ENCODE assay signal across 1 cellular context in genomic region chr1:202158810-202159533, GRCh38.
TF ChIP-seq lines count a peak whose summit lies in the region.

No MANE protein-coding gene starts in this region.

TF ChIP-seq in K562, 482 proteins besides CTCF, POLR2A, EP300 and RAD21 (continued from another document and continues in another):
- TF ChIP-seq, protein P1, sequence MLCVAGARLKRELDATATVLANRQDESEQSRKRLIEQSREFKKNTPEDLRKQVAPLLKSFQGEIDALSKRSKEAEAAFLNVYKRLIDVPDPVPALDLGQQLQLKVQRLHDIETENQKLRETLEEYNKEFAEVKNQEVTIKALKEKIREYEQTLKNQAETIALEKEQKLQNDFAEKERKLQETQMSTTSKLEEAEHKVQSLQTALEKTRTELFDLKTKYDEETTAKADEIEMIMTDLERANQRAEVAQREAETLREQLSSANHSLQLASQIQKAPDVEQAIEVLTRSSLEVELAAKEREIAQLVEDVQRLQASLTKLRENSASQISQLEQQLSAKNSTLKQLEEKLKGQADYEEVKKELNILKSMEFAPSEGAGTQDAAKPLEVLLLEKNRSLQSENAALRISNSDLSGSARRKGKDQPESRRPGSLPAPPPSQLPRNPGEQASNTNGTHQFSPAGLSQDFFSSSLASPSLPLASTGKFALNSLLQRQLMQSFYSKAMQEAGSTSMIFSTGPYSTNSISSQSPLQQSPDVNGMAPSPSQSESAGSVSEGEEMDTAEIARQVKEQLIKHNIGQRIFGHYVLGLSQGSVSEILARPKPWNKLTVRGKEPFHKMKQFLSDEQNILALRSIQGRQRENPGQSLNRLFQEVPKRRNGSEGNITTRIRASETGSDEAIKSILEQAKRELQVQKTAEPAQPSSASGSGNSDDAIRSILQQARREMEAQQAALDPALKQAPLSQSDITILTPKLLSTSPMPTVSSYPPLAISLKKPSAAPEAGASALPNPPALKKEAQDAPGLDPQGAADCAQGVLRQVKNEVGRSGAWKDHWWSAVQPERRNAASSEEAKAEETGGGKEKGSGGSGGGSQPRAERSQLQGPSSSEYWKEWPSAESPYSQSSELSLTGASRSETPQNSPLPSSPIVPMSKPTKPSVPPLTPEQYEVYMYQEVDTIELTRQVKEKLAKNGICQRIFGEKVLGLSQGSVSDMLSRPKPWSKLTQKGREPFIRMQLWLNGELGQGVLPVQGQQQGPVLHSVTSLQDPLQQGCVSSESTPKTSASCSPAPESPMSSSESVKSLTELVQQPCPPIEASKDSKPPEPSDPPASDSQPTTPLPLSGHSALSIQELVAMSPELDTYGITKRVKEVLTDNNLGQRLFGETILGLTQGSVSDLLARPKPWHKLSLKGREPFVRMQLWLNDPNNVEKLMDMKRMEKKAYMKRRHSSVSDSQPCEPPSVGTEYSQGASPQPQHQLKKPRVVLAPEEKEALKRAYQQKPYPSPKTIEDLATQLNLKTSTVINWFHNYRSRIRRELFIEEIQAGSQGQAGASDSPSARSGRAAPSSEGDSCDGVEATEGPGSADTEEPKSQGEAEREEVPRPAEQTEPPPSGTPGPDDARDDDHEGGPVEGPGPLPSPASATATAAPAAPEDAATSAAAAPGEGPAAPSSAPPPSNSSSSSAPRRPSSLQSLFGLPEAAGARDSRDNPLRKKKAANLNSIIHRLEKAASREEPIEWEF (CRISPR knock-in tag; IDR thresholded peaks at IDR 0.05), result no peak
- TF ChIP-seq, protein P2, sequence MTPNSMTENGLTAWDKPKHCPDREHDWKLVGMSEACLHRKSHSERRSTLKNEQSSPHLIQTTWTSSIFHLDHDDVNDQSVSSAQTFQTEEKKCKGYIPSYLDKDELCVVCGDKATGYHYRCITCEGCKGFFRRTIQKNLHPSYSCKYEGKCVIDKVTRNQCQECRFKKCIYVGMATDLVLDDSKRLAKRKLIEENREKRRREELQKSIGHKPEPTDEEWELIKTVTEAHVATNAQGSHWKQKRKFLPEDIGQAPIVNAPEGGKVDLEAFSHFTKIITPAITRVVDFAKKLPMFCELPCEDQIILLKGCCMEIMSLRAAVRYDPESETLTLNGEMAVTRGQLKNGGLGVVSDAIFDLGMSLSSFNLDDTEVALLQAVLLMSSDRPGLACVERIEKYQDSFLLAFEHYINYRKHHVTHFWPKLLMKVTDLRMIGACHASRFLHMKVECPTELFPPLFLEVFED (CRISPR knock-in tag; conservative IDR thresholded peaks at IDR 0.05), result no peak
- TF ChIP-seq KAT7 (CRISPR knock-in tag; IDR thresholded peaks at IDR 0.05; ENCODE audit: borderline replicate concordance), result peak; percentile 99
- TF ChIP-seq SMARCE1 (IDR thresholded peaks at IDR 0.05), result peak; percentile 67; the same call in 1 of the 2 replicates
- TF ChIP-seq LCOR (CRISPR knock-in tag; IDR thresholded peaks at IDR 0.05), result peak; percentile 53
- peak; percentile 69; the same call in 1 of the 2 replicates for TF ChIP-seq SMARCA4 (IDR thresholded peaks at IDR 0.05)
- TF ChIP-seq CBFA2T3 (IDR thresholded peaks at IDR 0.05), result peak; percentile 22
- no peak; the same call in 1 of the 2 replicates for TF ChIP-seq DPF2 (IDR thresholded peaks at IDR 0.05)
- TF ChIP-seq, protein P3, sequence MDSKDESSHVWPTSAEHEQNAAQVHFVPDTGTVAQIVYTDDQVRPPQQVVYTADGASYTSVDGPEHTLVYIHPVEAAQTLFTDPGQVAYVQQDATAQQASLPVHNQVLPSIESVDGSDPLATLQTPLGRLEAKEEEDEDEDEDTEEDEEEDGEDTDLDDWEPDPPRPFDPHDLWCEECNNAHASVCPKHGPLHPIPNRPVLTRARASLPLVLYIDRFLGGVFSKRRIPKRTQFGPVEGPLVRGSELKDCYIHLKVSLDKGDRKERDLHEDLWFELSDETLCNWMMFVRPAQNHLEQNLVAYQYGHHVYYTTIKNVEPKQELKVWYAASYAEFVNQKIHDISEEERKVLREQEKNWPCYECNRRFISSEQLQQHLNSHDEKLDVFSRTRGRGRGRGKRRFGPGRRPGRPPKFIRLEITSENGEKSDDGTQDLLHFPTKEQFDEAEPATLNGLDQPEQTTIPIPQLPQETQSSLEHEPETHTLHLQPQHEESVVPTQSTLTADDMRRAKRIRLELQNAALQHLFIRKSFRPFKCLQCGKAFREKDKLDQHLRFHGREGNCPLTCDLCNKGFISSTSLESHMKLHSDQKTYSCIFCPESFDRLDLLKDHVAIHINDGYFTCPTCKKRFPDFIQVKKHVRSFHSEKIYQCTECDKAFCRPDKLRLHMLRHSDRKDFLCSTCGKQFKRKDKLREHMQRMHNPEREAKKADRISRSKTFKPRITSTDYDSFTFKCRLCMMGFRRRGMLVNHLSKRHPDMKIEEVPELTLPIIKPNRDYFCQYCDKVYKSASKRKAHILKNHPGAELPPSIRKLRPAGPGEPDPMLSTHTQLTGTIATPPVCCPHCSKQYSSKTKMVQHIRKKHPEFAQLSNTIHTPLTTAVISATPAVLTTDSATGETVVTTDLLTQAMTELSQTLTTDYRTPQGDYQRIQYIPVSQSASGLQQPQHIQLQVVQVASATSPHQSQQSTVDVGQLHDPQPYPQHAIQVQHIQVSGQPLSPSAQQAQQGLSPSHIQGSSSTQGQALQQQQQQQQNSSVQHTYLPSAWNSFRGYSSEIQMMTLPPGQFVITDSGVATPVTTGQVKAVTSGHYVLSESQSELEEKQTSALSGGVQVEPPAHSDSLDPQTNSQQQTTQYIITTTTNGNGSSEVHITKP (IDR thresholded peaks at IDR 0.05; ENCODE audit: partially characterized antibody), result peak; percentile 85
- TF ChIP-seq ATF7 (IDR thresholded peaks at IDR 0.05), result peak; percentile 71
- TF ChIP-seq ZNF232 (CRISPR knock-in tag; IDR thresholded peaks at IDR 0.05), result 0 out of 2 replicates have a peak, but pooled peaks have one; percentile 47
- TF ChIP-seq ZNF696 (CRISPR knock-in tag; conservative IDR thresholded peaks at IDR 0.05), result no peak
- TF ChIP-seq ELF4 (CRISPR knock-in tag; IDR thresholded peaks at IDR 0.05), result no peak
- peak; percentile 36 for TF ChIP-seq KDM5B (IDR thresholded peaks at IDR 0.05; ENCODE audit: insufficient replicate concordance, low read depth, low read length)
- TF ChIP-seq NCOA1 (IDR thresholded peaks at IDR 0.05; ENCODE audit: low read depth), result 0 out of 2 replicates have a peak, but pooled peaks have one; percentile 16
- no peak for TF ChIP-seq FOXO4 (CRISPR knock-in tag; IDR thresholded peaks at IDR 0.05)
- TF ChIP-seq CTCFL (IDR thresholded peaks at IDR 0.05; ENCODE audit: borderline replicate concordance, insufficient read depth, low read depth, low read length, poor library complexity, severe bottlenecking), result peak; percentile 50
- peak; percentile 63; the same call in 1 of the 2 replicates for TF ChIP-seq SIN3B (IDR thresholded peaks at IDR 0.05; ENCODE audit: low read depth)
- peak; percentile 84 for TF ChIP-seq AFF4 (CRISPR knock-in tag; IDR thresholded peaks at IDR 0.05)
- 0 out of 2 replicates have a peak, but pooled peaks have one; percentile 42 for TF ChIP-seq BCL6 (CRISPR knock-in tag; IDR thresholded peaks at IDR 0.05)
- peak; percentile 30; the same call in 1 of the 2 replicates for TF ChIP-seq PHF8 (IDR thresholded peaks at IDR 0.05; ENCODE audit: borderline replicate concordance, low read length)
- TF ChIP-seq RAD51 (IDR thresholded peaks at IDR 0.05; ENCODE audit: borderline replicate concordance, low read depth), result peak; percentile 12; the same call in 1 of the 2 replicates
- TF ChIP-seq ZNF609 (CRISPR knock-in tag; IDR thresholded peaks at IDR 0.05; ENCODE audit: borderline replicate concordance), result 0 out of 2 replicates have a peak, but pooled peaks have one; percentile 81
- TF ChIP-seq, protein P4, sequence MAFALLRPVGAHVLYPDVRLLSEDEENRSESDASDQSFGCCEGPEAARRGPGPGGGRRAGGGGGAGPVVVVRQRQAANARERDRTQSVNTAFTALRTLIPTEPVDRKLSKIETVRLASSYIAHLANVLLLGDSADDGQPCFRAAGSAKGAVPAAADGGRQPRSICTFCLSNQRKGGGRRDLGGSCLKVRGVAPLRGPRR (CRISPR knock-in tag; IDR thresholded peaks at IDR 0.05), result peak; percentile 48; the same call in 1 of the 2 replicates
- 0 out of 2 replicates have a peak, but pooled peaks have one; percentile 56 for TF ChIP-seq ZNF586 (CRISPR knock-in tag; conservative IDR thresholded peaks at IDR 0.05)
- TF ChIP-seq, protein P5, sequence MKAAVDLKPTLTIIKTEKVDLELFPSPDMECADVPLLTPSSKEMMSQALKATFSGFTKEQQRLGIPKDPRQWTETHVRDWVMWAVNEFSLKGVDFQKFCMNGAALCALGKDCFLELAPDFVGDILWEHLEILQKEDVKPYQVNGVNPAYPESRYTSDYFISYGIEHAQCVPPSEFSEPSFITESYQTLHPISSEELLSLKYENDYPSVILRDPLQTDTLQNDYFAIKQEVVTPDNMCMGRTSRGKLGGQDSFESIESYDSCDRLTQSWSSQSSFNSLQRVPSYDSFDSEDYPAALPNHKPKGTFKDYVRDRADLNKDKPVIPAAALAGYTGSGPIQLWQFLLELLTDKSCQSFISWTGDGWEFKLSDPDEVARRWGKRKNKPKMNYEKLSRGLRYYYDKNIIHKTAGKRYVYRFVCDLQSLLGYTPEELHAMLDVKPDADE (conservative IDR thresholded peaks at IDR 0.05; ENCODE audit: control insufficient read depth, low read depth, low read length), result no peak
- peak; percentile 7 to 56; a peak in 3 of 4 replicates for TF ChIP-seq NRF1 (conservative IDR thresholded peaks at IDR 0.05 in 1 of 2, IDR thresholded peaks at IDR 0.05 in 1 of 2)
